11 cellular contexts compared by ENCODE assay signal in the genomic region with DNA sequence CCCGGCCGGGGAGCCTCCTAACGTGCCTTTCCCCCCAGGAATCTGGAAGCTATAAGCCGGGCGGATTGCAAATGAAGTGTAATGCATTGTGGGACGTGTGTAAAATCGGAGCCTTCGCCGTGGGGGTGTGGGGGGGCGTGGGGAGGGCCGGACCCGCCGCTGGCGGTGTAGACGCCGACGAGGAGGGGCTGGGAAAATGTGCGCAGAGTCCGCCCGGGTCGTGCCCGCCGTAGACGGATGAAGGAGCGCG. TPM values are rescaled to one million over a fixed set of nuclear protein-coding genes. Genes with fewer than 3 reads are reported as not detected.
A peak's percentile ranks its signal among the peaks of the same experiment; 100 is the strongest.
DNase-seq lines count a peak whose midpoint lies in the region; ATAC-seq and TF ChIP-seq lines count a peak whose summit lies in the region.
"Had no signal": no experiment of that assay in that cellular context is flagged by ENCODE, and none has a peak within 500 bp of the region (broad histone marks: within the 10 kb centered on the region; RNA-seq: fewer than 3 reads in every experiment).

No MANE protein-coding gene starts in this region.

- 7% methylated on average over 22 of the region's 26 CpGs; no CpG with 5 or more reads in 1 of the 2 donors for WGBS in transverse colon (ENCODE audit: low coverage in 1 of 2), 2 donors

- peak overlapping the region in 3 of 4 donors; percentile 59 to 73 (median 72) for H3K27ac ChIP-seq in transverse colon

- H3K4me3 ChIP-seq in epithelial cell of proximal tubule (ENCODE audit: low read depth, low read length) (peak overlapping the region; percentile 67), mucosa of descending colon (peak overlapping the region; percentile 9), transverse colon (peak overlapping the region; percentile 38 to 72 (median 54))

- DNase-seq in epithelial cell of proximal tubule (ENCODE audit: low read depth) (no peak), mucosa of descending colon (no peak), transverse colon (no peak), activated gamma-delta T cell treated with Interleukin-2 at 50 U/mL for 16 hours (no peak)
- DNase-seq: effector memory CD4-positive, alpha-beta T cell; NCI-H2107; stimulated activated CD4-positive, alpha-beta T cell treated with anti-CD3 and anti-CD28 coated beads, Interleukin-4, amount 100 ng/mL, for 24 hours had no signal

- in situ Hi-C loops in transverse colon (cut with MboI; ENCODE audit: low pct_ligation_motif_present in 1 of 4, low pct_unique_long_range_greater_than_20kb in 1 of 4, low sequenced_read_pairs in 3 of 4): no loop called here

- H3K4me1 ChIP-seq in mucosa of descending colon (ENCODE audit: low read depth) (peaks cover 4% of the 10 kb centered on the region), transverse colon (peaks cover 0 to 22% (median 18%) of the 10 kb centered on the region in 4 donors)

- peaks cover 43% of the 10 kb centered on the region for H3K27me3 ChIP-seq in transverse colon

- ATAC-seq in SK-N-SH treated with all-trans-retinoic acid at 6 μM for 48 hours (no peak), mucosa of descending colon (no peak), HG03457 (IDR thresholded peaks at IDR 0.05; ENCODE audit: unreplicated experiment) (no peak), HG03342 (IDR thresholded peaks at IDR 0.05; ENCODE audit: unreplicated experiment) (no peak)
- ATAC-seq: HCT116 had no signal

- H3K9me3 ChIP-seq in mucosa of descending colon (no peaks in the 10 kb centered on the region), transverse colon (no peaks in the 10 kb centered on the region)

- TF ChIP-seq CTCF in epithelial cell of proximal tubule (conservative IDR thresholded peaks at IDR 0.05; ENCODE audit: low read depth, low read length) (no peak), mucosa of descending colon (IDR thresholded peaks at IDR 0.05) (no peak), transverse colon (IDR thresholded peaks at IDR 0.05) (no peak)

- no peaks in the 10 kb centered on the region for H3K36me3 ChIP-seq in mucosa of descending colon (ENCODE audit: low read depth)
- H3K36me3 ChIP-seq in transverse colon: no peaks in the 10 kb centered on the region

- intact Hi-C loops in mucosa of descending colon (cut with DNase I, micrococcal nuclease) (no loop called here), transverse colon (cut with DNase I; ENCODE audit: low total_unique reads) (no loop called here)

- no peak for TF ChIP-seq EP300 in transverse colon (IDR thresholded peaks at IDR 0.05; ENCODE audit: low read depth)

- no peak for TF ChIP-seq POLR2A in transverse colon (IDR thresholded peaks at IDR 0.05)

TF ChIP-seq in SK-N-SH treated with all-trans-retinoic acid at 6 μM for 48 hours, 23 proteins besides CTCF, POLR2A, EP300 and RAD21:
- TF ChIP-seq PPARA (CRISPR knock-in tag; IDR thresholded peaks at IDR 0.05; ENCODE audit: borderline replicate concordance): no peak
- TF ChIP-seq, protein P1, sequence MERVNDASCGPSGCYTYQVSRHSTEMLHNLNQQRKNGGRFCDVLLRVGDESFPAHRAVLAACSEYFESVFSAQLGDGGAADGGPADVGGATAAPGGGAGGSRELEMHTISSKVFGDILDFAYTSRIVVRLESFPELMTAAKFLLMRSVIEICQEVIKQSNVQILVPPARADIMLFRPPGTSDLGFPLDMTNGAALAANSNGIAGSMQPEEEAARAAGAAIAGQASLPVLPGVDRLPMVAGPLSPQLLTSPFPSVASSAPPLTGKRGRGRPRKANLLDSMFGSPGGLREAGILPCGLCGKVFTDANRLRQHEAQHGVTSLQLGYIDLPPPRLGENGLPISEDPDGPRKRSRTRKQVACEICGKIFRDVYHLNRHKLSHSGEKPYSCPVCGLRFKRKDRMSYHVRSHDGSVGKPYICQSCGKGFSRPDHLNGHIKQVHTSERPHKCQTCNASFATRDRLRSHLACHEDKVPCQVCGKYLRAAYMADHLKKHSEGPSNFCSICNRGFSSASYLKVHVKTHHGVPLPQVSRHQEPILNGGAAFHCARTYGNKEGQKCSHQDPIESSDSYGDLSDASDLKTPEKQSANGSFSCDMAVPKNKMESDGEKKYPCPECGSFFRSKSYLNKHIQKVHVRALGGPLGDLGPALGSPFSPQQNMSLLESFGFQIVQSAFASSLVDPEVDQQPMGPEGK (CRISPR knock-in tag; IDR thresholded peaks at IDR 0.05; ENCODE audit: borderline replicate concordance): 0 out of 2 replicates have a peak, but pooled peaks have one; percentile 23
- TF ChIP-seq ESRRG (CRISPR knock-in tag; IDR thresholded peaks at IDR 0.05): no peak
- no peak for TF ChIP-seq BACH2 (CRISPR knock-in tag; IDR thresholded peaks at IDR 0.05; ENCODE audit: borderline replicate concordance)

RNA-seq across cellular contexts. Expression of a gene that starts 1.3 kb away (rescaled TPM):
- total RNA-seq in epithelial cell of proximal tubule (2.3 and 4.3 TPM in 2 replicates), mucosa of descending colon (10 to 100 TPM in 1 of 3 donors, 1 to 10 TPM in 2; 2.7 to 10.9 (median 4.3) TPM), transverse colon (10 to 100 TPM in 1 of 4 donors, 1 to 10 TPM in 2, under 1 TPM in 1; 0.37 to 90.8 (median 7.7) TPM)

Comparison
In these comparisons a context has a peak if more than half of its experiments do, and no peak if none do; other contexts are left out.
1. H3K4me3 ChIP-seq: peak in every context shown above with its lines; median percentile 67 in epithelial cell of proximal tubule; 54 in transverse colon; 9 in mucosa of descending colon.